In the genomic region with DNA sequence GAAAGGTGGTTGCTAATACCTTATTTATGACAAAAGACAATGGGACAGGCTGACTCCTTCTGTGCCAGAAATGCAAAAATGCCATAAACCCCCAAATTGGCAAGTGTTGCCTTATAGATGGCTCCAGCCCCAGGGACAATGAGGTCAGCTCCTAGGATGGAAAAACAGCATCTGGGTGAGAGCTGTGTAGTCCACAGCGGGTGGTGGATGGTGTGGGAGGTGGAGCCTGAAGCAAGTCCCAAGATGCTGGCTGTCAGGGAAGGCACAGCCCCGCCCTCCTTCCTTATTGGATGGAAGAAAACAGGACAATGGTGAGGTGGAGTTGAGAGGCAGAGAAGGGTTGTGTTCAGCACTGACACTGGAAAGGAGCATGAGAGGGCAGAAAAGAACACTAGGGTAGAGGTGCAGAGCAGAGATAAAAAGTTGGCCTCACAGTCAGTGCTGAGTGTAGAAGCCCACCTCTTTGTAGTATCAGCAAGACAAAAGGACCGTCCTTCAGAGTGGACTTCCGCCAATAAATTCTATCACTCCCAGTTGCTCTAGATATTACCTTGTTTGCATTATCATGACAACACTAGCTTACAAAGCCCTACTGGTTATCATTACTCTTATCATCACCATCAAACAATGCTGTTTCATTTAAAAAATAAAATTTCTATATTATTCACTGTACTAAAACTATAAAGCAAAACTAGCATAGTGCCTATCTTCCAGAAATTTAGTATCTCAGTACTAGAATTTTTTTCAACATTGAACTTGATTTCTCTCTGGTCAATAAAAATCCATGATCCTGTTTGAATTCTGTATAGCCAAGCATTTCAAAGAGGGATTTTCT, we compare ENCODE assay signal across 8 cellular contexts. TPM values are rescaled to one million over a fixed set of nuclear protein-coding genes. Genes with fewer than 3 reads are reported as not detected.
DNase-seq lines count a peak whose midpoint lies in the region; ATAC-seq lines count a peak whose summit lies in the region.

No MANE protein-coding gene starts in this region.

- H3K27me3 ChIP-seq in mesendoderm (ENCODE audit: insufficient read depth, low read length, poor library complexity): no peaks in the 10 kb centered on the region

- peak overlapping the region; percentile 49 for H3K56ac ChIP-seq in mesendoderm (ENCODE audit: low read length)

- peaks cover 10% of the 10 kb centered on the region for H3K4me1 ChIP-seq in mesendoderm (ENCODE audit: control insufficient read depth, low read depth, low read length)

- H3K79me2 ChIP-seq in mesendoderm (ENCODE audit: control insufficient read depth, insufficient read depth, low read length): peaks cover 12% of the 10 kb centered on the region

- H3K18ac ChIP-seq in mesendoderm (ENCODE audit: low read length): no peak overlapping the region

- no peak overlapping the region for H2BK120ac ChIP-seq in mesendoderm (ENCODE audit: low read depth, low read length)

- no peak overlapping the region for H3K4ac ChIP-seq in mesendoderm (ENCODE audit: low read depth, low read length)

- no peak overlapping the region for H3K4me2 ChIP-seq in mesendoderm (ENCODE audit: low read length)

- H3K9me3 ChIP-seq in KOPT-K1 (ENCODE audit: insufficient read depth, low read length, poor library complexity, severe bottlenecking): no peaks in the 10 kb centered on the region

- no peak overlapping the region for H2BK5ac ChIP-seq in mesendoderm (ENCODE audit: low read length)

- H3K23ac ChIP-seq in mesendoderm (ENCODE audit: low read length): no peak overlapping the region

- no peak overlapping the region for H3K9ac ChIP-seq in mesendoderm (ENCODE audit: low read length)

- DNase-seq in DMS153 treated with DMSO at 0.1 percent for 48 hours (lab: John Stamatoyannopoulos, UW; ENCODE audit: unreplicated experiment) (peak; percentile 65), SK-N-DZ (ENCODE audit: low spot score) (peak; percentile 93), dermis blood vessel endothelial cell (peak; percentile 94), mesendoderm (peak; percentile 97)
- DNase-seq in NK-92 treated with Interleukin-12 subunit alpha and Interleukin-12 subunit beta, amount 100 ng/mL, for 24 hours (lab: John Stamatoyannopoulos, UW): no peak

- ATAC-seq in HG03439 (IDR thresholded peaks at IDR 0.05; ENCODE audit: unreplicated experiment): no peak
- no peak for ATAC-seq in GM19035 (IDR thresholded peaks at IDR 0.05; ENCODE audit: unreplicated experiment)

- WGBS in mesendoderm (ENCODE audit: extremely low coverage, insufficient coverage, low lambda C conversion rate): no CpG with 5 or more reads among the region's 4 CpGs

- H3K36me3 ChIP-seq in KOPT-K1 (ENCODE audit: insufficient read depth, low read length) (no peaks in the 10 kb centered on the region), mesendoderm (ENCODE audit: control insufficient read depth, insufficient read depth, low read length) (no peaks in the 10 kb centered on the region)

- H3K27ac ChIP-seq in KOPT-K1 (ENCODE audit: low read depth, low read length, poor library complexity, severe bottlenecking) (peak overlapping the region; percentile 91), mesendoderm (ENCODE audit: low read depth, low read length) (no peak overlapping the region)

- H4K8ac ChIP-seq in mesendoderm (ENCODE audit: low read depth, low read length): no peak overlapping the region

- H3K4me3 ChIP-seq in mesendoderm (ENCODE audit: low read length): no peak overlapping the region

- peaks cover 5% of the 10 kb centered on the region for H3K79me1 ChIP-seq in mesendoderm (ENCODE audit: low read length)

- no peak overlapping the region for H4K5ac ChIP-seq in mesendoderm (ENCODE audit: low read length)

- H2AK5ac ChIP-seq in mesendoderm (ENCODE audit: low read length): no peak overlapping the region

- no peak overlapping the region for H2BK15ac ChIP-seq in mesendoderm (replicated peaks; ENCODE audit: low read depth)

RNA-seq across cellular contexts. Expression of a gene that starts 3.7 kb away (rescaled TPM):
- polyA plus RNA-seq in SK-N-DZ (2014; cell fraction: cytosol; rRNA removed): 15.7 and 18.0 TPM in 2 replicates
- polyA plus RNA-seq in SK-N-DZ (2014; cell fraction: nucleus; rRNA removed): 5.6 and 6.2 TPM in 2 replicates
- 23.9 and 32.5 TPM in 2 replicates for total RNA-seq in dermis blood vessel endothelial cell
- polyA plus RNA-seq in mesendoderm (2013, experiment 1 of 2): 12.6 TPM
- polyA plus RNA-seq in mesendoderm (2013, experiment 2 of 2): 13.0 TPM

RNA-seq across cellular contexts. Expression of a gene that starts 59.6 kb away (rescaled TPM):
- 922 and 989 TPM in 2 replicates for polyA plus RNA-seq in SK-N-DZ (2014; cell fraction: cytosol; rRNA removed)
- polyA plus RNA-seq in SK-N-DZ (2014; cell fraction: nucleus; rRNA removed): 546 and 570 TPM in 2 replicates
- 205 and 269 TPM in 2 replicates for total RNA-seq in dermis blood vessel endothelial cell
- polyA plus RNA-seq in mesendoderm (2013, experiment 1 of 2): 2,059 TPM
- polyA plus RNA-seq in mesendoderm (2013, experiment 2 of 2): 2,049 TPM
